In the genomic region with DNA sequence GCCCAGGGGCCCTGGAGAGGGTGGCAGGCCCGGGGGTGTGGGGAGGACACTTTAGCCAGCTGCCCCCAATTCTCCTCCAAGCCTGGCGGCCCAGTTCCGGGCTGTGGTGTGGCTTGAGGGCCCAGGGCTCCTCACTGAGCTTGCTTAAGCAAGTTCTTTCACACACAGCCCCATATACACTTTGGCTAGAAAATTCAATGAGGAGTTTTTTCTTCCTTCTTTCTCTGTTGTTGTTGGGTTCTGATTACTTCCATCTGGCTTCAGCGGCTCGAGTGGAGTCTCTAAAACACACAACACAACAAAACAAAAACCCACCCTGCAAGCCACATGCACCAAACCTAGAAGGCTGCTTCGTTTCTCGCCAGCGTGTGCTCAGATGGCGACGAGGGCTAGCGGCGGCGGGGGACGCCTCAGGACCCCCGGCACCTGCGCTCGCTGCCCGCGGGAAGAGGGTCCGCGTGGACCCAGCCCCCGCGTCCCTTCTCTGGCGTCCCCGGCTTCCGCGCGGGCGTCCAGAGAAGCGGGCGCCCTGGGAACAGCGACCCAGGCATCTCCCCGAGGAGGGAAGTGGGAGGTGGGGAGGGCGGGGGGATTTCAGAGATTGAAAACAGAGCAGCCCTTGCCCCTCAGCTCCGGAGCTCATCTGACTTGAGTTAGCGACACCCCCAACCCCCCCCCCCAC, we compare ENCODE assay signal across 1 cellular context.
TF ChIP-seq lines count a peak whose summit lies in the region.

No MANE protein-coding gene starts in this region.

TF ChIP-seq in IMR-90, 13 proteins besides CTCF, POLR2A, EP300 and RAD21:
- TF ChIP-seq FOS (IDR thresholded peaks at IDR 0.05; ENCODE audit: low read depth, low read length) (no peak), MAZ (IDR thresholded peaks at IDR 0.05; ENCODE audit: borderline replicate concordance, low read depth, low read length) (no peak), RCOR1 (IDR thresholded peaks at IDR 0.05; ENCODE audit: insufficient replicate concordance, low read length) (no peak), NFE2L2 (IDR thresholded peaks at IDR 0.05; ENCODE audit: low read depth, low read length) (no peak), MXI1 (IDR thresholded peaks at IDR 0.05; ENCODE audit: borderline replicate concordance, low read depth, low read length) (no peak), SMC3 (IDR thresholded peaks at IDR 0.05; ENCODE audit: low read depth, low read length) (no peak), MAFK (IDR thresholded peaks at IDR 0.05; ENCODE audit: low read depth, low read length) (no peak), CHD1 (IDR thresholded peaks at IDR 0.05; ENCODE audit: low read depth, low read length) (no peak), BHLHE40 (IDR thresholded peaks at IDR 0.05; ENCODE audit: low read depth, low read length) (no peak), RFX5 (IDR thresholded peaks at IDR 0.05; ENCODE audit: low read depth, low read length) (no peak), CEBPB (IDR thresholded peaks at IDR 0.05; ENCODE audit: low read depth, low read length) (no peak)
- TF ChIP-seq, protein P1, sequence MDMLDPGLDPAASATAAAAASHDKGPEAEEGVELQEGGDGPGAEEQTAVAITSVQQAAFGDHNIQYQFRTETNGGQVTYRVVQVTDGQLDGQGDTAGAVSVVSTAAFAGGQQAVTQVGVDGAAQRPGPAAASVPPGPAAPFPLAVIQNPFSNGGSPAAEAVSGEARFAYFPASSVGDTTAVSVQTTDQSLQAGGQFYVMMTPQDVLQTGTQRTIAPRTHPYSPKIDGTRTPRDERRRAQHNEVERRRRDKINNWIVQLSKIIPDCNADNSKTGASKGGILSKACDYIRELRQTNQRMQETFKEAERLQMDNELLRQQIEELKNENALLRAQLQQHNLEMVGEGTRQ (IDR thresholded peaks at IDR 0.05; ENCODE audit: low read depth, low read length), result no peak
- TF ChIP-seq, protein P2, sequence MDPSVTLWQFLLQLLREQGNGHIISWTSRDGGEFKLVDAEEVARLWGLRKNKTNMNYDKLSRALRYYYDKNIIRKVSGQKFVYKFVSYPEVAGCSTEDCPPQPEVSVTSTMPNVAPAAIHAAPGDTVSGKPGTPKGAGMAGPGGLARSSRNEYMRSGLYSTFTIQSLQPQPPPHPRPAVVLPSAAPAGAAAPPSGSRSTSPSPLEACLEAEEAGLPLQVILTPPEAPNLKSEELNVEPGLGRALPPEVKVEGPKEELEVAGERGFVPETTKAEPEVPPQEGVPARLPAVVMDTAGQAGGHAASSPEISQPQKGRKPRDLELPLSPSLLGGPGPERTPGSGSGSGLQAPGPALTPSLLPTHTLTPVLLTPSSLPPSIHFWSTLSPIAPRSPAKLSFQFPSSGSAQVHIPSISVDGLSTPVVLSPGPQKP (IDR thresholded peaks at IDR 0.05; ENCODE audit: borderline replicate concordance, low read depth, low read length), result no peak
